ENCODE assay signal across 28 cellular contexts in the genomic region with DNA sequence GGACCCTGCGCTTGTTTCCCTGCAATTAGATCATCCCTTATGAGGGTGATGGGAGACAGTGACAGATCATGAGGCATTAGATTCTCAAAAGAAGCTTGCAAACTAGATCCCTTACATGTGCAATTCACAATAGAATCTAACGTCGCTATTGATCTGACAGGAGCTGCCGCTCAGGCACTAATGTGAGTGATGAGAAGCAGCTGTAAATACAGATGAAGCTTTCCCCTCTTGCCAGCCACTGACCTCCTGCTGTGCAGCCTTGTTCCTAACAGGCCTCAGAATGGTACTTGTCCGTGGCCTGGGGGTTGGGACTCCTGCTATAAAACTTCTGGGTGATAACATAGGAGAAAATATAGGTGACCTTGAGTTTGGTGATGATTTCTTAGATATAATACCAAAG.
DNase-seq lines count a peak whose midpoint lies in the region; ATAC-seq and TF ChIP-seq lines count a peak whose summit lies in the region.
"Had no signal": no experiment of that assay in that cellular context is flagged by ENCODE, and none has a peak within 500 bp of the region (broad histone marks: within the 10 kb centered on the region; RNA-seq: fewer than 3 reads in every experiment).

No MANE protein-coding gene starts in this region.

- H2BK12ac ChIP-seq in trophoblast cell (ENCODE audit: low read length), result no peak overlapping the region

- H3K14ac ChIP-seq in trophoblast cell (ENCODE audit: low read length), result no peak overlapping the region

- H2AK5ac ChIP-seq in trophoblast cell (ENCODE audit: low read length), result no peak overlapping the region

- peak overlapping the region; percentile 19 for H4K8ac ChIP-seq in trophoblast cell (ENCODE audit: low read depth, low read length)

- DNase-seq in DMS153 (lab: John Stamatoyannopoulos, UW) (peak; percentile 18), DMS153 treated with DMSO at 0.1 percent for 48 hours (lab: John Stamatoyannopoulos, UW; ENCODE audit: unreplicated experiment) (no peak), NCI-H510A (lab: John Stamatoyannopoulos, UW) (peak; percentile 19), glutamatergic neuron (peak; percentile 57), trophoblast cell (no peak), RWPE1 (ENCODE audit: low spot score) (no peak), NCI-H2171 treated with DMSO at 0.1 percent for 48 hours (lab: John Stamatoyannopoulos, UW) (no peak)
- DNase-seq: activated CD4-positive, alpha-beta memory T cell treated with anti-CD3 and anti-CD28 coated beads, Interleukin-2, amount 10 ng/mL, durations not matched to agents 7 days and 5 days; activated CD4-positive, alpha-beta T cell treated with anti-CD3 and anti-CD28 coated beads for 1 hour; activated CD8-positive, alpha-beta memory T cell treated with anti-CD3 and anti-CD28 coated beads, Interleukin-2, amount 50 U/mL, for 48 hours; amygdala; CD4-positive, CD25-positive, alpha-beta regulatory T cell; effector CD8-positive, alpha-beta T cell; left colon; mammary epithelial cell; NCI-H1105 treated with DMSO at 0.1 percent for 48 hours; NCI-H526 treated with DMSO at 0.1 percent for 48 hours; sigmoid colon; stimulated activated naive B cell treated with anti-CD40 and anti-IgM and Interleukin-4, amounts not matched to agents 10 μg/mL and 1 μg/mL and 100 μg/mL, for 72 hours; T-helper 17 cell; upper lobe of right lung had no signal

- H3K4ac ChIP-seq in trophoblast cell (ENCODE audit: low read depth, low read length), result no peak overlapping the region

- no peak overlapping the region for H3K23ac ChIP-seq in trophoblast cell (ENCODE audit: low read length)

- no peaks in the 10 kb centered on the region for H3K36me3 ChIP-seq in trophoblast cell (ENCODE audit: control insufficient read depth in 1 of 2, insufficient read depth in 2 of 2, low read length in 2 of 2)
- H3K36me3 ChIP-seq: prostate gland, sigmoid colon, upper lobe of right lung had no signal

- H3K4me2 ChIP-seq in trophoblast cell (ENCODE audit: low read length), result no peak overlapping the region

- no peak overlapping the region for H3K27ac ChIP-seq in trophoblast cell (ENCODE audit: low read depth, low read length)
- no peak overlapping the region for H3K27ac ChIP-seq in RWPE1
- H3K27ac ChIP-seq: 22Rv1, prostate gland, sigmoid colon, SK-N-MC, upper lobe of right lung had no signal

- H3K27ac Mint-ChIP-seq in glutamatergic neuron (ENCODE audit: unreplicated experiment), result no peak overlapping the region
- H3K27ac Mint-ChIP-seq: activated CD4-positive, alpha-beta memory T cell treated with anti-CD3 and anti-CD28 coated beads, Interleukin-2, amount 10 ng/mL, durations not matched to agents 7 days and 5 days; activated naive CD4-positive, alpha-beta T cell treated with anti-CD3 and anti-CD28 coated beads, Interleukin-2, amount 50 U/mL, for 24 hours; activated T-helper 17 cell treated with anti-CD3 and anti-CD28 coated beads, Interleukin-2, amount 50 U/mL, for 72 hours; CD4-positive, CD25-positive, alpha-beta regulatory T cell; stimulated activated naive B cell treated with anti-CD40 and anti-IgM and Interleukin-4, amounts not matched to agents 10 μg/mL and 1 μg/mL and 100 μg/mL, for 72 hours; T-helper 17 cell had no signal

- H3K4me1 ChIP-seq in trophoblast cell (ENCODE audit: control insufficient read depth in 1 of 2, insufficient read depth in 2 of 2, low read length in 2 of 2), result no peaks in the 10 kb centered on the region
- H3K4me1 ChIP-seq: prostate gland, sigmoid colon, upper lobe of right lung had no signal

- H3K27me3 Mint-ChIP-seq in glutamatergic neuron (ENCODE audit: unreplicated experiment), result no peaks in the 10 kb centered on the region
- H3K27me3 Mint-ChIP-seq: activated CD4-positive, alpha-beta memory T cell treated with anti-CD3 and anti-CD28 coated beads, Interleukin-2, amount 10 ng/mL, durations not matched to agents 7 days and 5 days; activated naive CD4-positive, alpha-beta T cell treated with anti-CD3 and anti-CD28 coated beads, Interleukin-2, amount 50 U/mL, for 24 hours; activated T-helper 17 cell treated with anti-CD3 and anti-CD28 coated beads, Interleukin-2, amount 50 U/mL, for 72 hours; CD4-positive, CD25-positive, alpha-beta regulatory T cell; IgD-negative memory B cell; stimulated activated naive B cell treated with anti-CD40 and anti-IgM and Interleukin-4, amounts not matched to agents 10 μg/mL and 1 μg/mL and 100 μg/mL, for 72 hours; T-helper 17 cell had no signal

- no peaks in the 10 kb centered on the region for H3K79me2 ChIP-seq in trophoblast cell (ENCODE audit: control insufficient read depth, insufficient read depth, low read length, poor library complexity)

- H3K9ac ChIP-seq in trophoblast cell (ENCODE audit: low read length), result no peak overlapping the region

- no peak overlapping the region for H2BK120ac ChIP-seq in trophoblast cell (ENCODE audit: insufficient read depth, low read length, poor library complexity)

- H3K79me1 ChIP-seq in trophoblast cell (ENCODE audit: low read length), result no peaks in the 10 kb centered on the region

- H2AFZ ChIP-seq in trophoblast cell (ENCODE audit: insufficient read depth, low read length, poor library complexity), result no peak overlapping the region

- H3K9me3 ChIP-seq in trophoblast cell (ENCODE audit: insufficient read depth, low read depth, low read length), result no peaks in the 10 kb centered on the region
- H3K9me3 ChIP-seq: prostate gland had no signal

- H2BK5ac ChIP-seq in trophoblast cell (ENCODE audit: low read depth, low read length, poor library complexity), result no peak overlapping the region

- peaks cover 2% of the 10 kb centered on the region for H3K9me3 Mint-ChIP-seq in glutamatergic neuron (ENCODE audit: unreplicated experiment)
- H3K9me3 Mint-ChIP-seq: activated CD4-positive, alpha-beta memory T cell treated with anti-CD3 and anti-CD28 coated beads, Interleukin-2, amount 10 ng/mL, durations not matched to agents 7 days and 5 days had no signal

- no peak for ATAC-seq in GM19467 (IDR thresholded peaks at IDR 0.05; ENCODE audit: unreplicated experiment)
- ATAC-seq: activated T-helper 17 cell treated with anti-CD3 and anti-CD28 coated beads, Interleukin-2, amount 50 U/mL, for 72 hours; left colon; stimulated activated naive B cell treated with anti-CD40 and anti-IgM and Interleukin-4, amounts not matched to agents 10 μg/mL and 1 μg/mL and 100 μg/mL, for 72 hours; T-helper 17 cell; upper lobe of right lung had no signal

- H3K4me3 Mint-ChIP-seq in glutamatergic neuron (ENCODE audit: unreplicated experiment), result no peak overlapping the region
- H3K4me3 Mint-ChIP-seq: activated CD4-positive, alpha-beta memory T cell treated with anti-CD3 and anti-CD28 coated beads, Interleukin-2, amount 10 ng/mL, durations not matched to agents 7 days and 5 days; activated naive CD4-positive, alpha-beta T cell treated with anti-CD3 and anti-CD28 coated beads, Interleukin-2, amount 50 U/mL, for 24 hours; activated T-helper 17 cell treated with anti-CD3 and anti-CD28 coated beads, Interleukin-2, amount 50 U/mL, for 72 hours; CD4-positive, CD25-positive, alpha-beta regulatory T cell; IgD-negative memory B cell; stimulated activated naive B cell treated with anti-CD40 and anti-IgM and Interleukin-4, amounts not matched to agents 10 μg/mL and 1 μg/mL and 100 μg/mL, for 72 hours; T-helper 17 cell had no signal

- H3K4me3 ChIP-seq in trophoblast cell (ENCODE audit: low read depth, low read length), result no peak overlapping the region
- H3K4me3 ChIP-seq: prostate gland, sigmoid colon, SK-N-MC, upper lobe of right lung had no signal

- no CpG with 5 or more reads among the region's 5 CpGs for WGBS in trophoblast cell (ENCODE audit: extremely low coverage, insufficient coverage, insufficient read length)

- POLR2A ChIA-PET in RWPE1 (lab: Yijun Ruan, JAX; ENCODE audit: low non-redundant PET), result no interaction called here

- no peaks in the 10 kb centered on the region for H3K4me1 Mint-ChIP-seq in glutamatergic neuron (ENCODE audit: low read depth, unreplicated experiment)
- H3K4me1 Mint-ChIP-seq: activated CD4-positive, alpha-beta memory T cell treated with anti-CD3 and anti-CD28 coated beads, Interleukin-2, amount 10 ng/mL, durations not matched to agents 7 days and 5 days; activated naive CD4-positive, alpha-beta T cell treated with anti-CD3 and anti-CD28 coated beads, Interleukin-2, amount 50 U/mL, for 24 hours; activated T-helper 17 cell treated with anti-CD3 and anti-CD28 coated beads, Interleukin-2, amount 50 U/mL, for 72 hours; CD4-positive, CD25-positive, alpha-beta regulatory T cell; IgD-negative memory B cell; stimulated activated naive B cell treated with anti-CD40 and anti-IgM and Interleukin-4, amounts not matched to agents 10 μg/mL and 1 μg/mL and 100 μg/mL, for 72 hours; T-helper 17 cell had no signal

- no peak overlapping the region for H3K18ac ChIP-seq in trophoblast cell (ENCODE audit: low read length)

- CTCF ChIA-PET in RWPE1 (lab: Yijun Ruan, JAX), result no interaction called here

- no peak for TF ChIP-seq CTCF in glutamatergic neuron (IDR thresholded peaks at IDR 0.05; ENCODE audit: partially characterized antibody, unreplicated experiment)
- no peak for TF ChIP-seq CTCF in RWPE1 (conservative IDR thresholded peaks at IDR 0.05; ENCODE audit: low read depth)

- no peaks in the 10 kb centered on the region for H3K36me3 Mint-ChIP-seq in glutamatergic neuron (ENCODE audit: unreplicated experiment)
- H3K36me3 Mint-ChIP-seq: activated naive CD4-positive, alpha-beta T cell treated with anti-CD3 and anti-CD28 coated beads, Interleukin-2, amount 50 U/mL, for 24 hours; CD4-positive, CD25-positive, alpha-beta regulatory T cell; IgD-negative memory B cell; stimulated activated naive B cell treated with anti-CD40 and anti-IgM and Interleukin-4, amounts not matched to agents 10 μg/mL and 1 μg/mL and 100 μg/mL, for 72 hours had no signal

- no peak overlapping the region for H4K91ac ChIP-seq in trophoblast cell (ENCODE audit: low read depth, low read length)

- H4K12ac ChIP-seq in trophoblast cell (ENCODE audit: low read depth, low read length), result no peak overlapping the region

- no peaks in the 10 kb centered on the region for H3K27me3 ChIP-seq in trophoblast cell (ENCODE audit: insufficient read depth, low read length)
- H3K27me3 ChIP-seq: sigmoid colon, upper lobe of right lung had no signal

Comparison
In these comparisons a context has a peak if more than half of its experiments do, and no peak if none do; other contexts are left out.
1. DNase-seq: peak in DMS153 (single experiment), NCI-H510A (single experiment) and glutamatergic neuron (single experiment); none in DMS153 treated with DMSO at 0.1 percent for 48 hours (single experiment), trophoblast cell (0 of 2), RWPE1 (single experiment) and NCI-H2171 treated with DMSO at 0.1 percent for 48 hours (single experiment).